In the genomic region with DNA sequence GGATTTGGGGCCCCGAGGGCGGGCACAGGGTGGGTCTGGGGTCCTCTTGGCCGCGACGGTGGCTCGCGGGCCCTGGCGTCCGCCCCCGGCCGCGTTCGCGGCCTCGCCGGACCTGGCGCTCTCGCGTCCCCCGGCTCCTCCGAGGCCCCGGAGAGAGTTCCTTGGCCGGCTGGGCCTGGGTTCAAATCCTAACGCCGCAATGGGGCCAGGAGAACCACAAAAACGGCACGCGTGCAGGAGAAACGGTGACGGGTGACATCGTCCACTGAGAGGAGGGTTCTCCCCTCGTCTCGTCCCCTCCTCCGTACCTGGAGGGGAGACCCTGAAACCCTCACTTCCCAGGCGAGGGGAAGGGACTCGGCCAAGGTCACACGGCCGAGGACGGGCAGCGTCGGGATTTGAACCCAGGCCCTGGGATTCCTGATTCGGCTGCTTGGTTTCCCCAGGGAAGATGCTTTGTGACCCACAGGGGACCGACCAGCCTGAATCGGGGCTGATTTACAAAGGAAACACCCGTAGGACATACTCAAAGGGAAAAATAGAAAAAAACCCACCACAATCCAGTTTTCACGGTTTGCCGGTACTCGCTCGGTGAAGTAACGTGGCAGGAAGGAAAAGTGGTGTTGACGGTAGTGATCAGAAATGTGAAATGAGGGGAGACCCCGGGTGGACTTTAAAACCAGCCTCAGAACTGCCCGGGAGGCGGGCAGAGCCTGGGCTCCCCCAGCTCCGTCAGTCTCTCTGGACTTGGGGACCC, we compare ENCODE assay signal across 6 cellular contexts. TPM values are rescaled to one million over a fixed set of nuclear protein-coding genes. Genes with fewer than 3 reads are reported as not detected.
DNase-seq lines count a peak whose midpoint lies in the region; ATAC-seq and TF ChIP-seq lines count a peak whose summit lies in the region.

No MANE protein-coding gene starts in this region.

- H4K20me1 ChIP-seq in BLaER1 = peaks cover 91% of the 10 kb centered on the region

- peaks cover 5% of the 10 kb centered on the region for H3K36me3 Mint-ChIP-seq in IgD-negative memory B cell

- peak overlapping the region; percentile 98 to 100 (median 100) for H3K4me3 Mint-ChIP-seq in IgD-negative memory B cell

- H3K9me3 Mint-ChIP-seq in IgD-negative memory B cell = no peaks in the 10 kb centered on the region

- no peak overlapping the region for H2BK12ac ChIP-seq in neuronal stem cell (ENCODE audit: low read length)

- peak overlapping the region; percentile 58 for H3K4ac ChIP-seq in neuronal stem cell (ENCODE audit: low read length)

- H3K4me3 ChIP-seq in BLaER1 = peak overlapping the region; percentile 95
- H3K4me3 ChIP-seq in cardiac fibroblast (replicated peaks in 1 of 2; ENCODE audit: low read depth in 2 of 2, low read length in 2 of 2) = peak overlapping the region; percentile 99 to 100
- peak overlapping the region; percentile 96 to 99 for H3K4me3 ChIP-seq in neuronal stem cell (ENCODE audit: low read length in 2 of 2)

- no peak overlapping the region for H2BK120ac ChIP-seq in neuronal stem cell (ENCODE audit: low read depth, low read length)

- DNase-seq in cardiac fibroblast (ENCODE audit: low read depth in 2 of 2) (no peak), neuronal stem cell (ENCODE audit: low spot score) (no peak), SKM-1 treated with dmso at 0.1 percent for 144 hours (lab: John Stamatoyannopoulos, UW; ENCODE audit: unreplicated experiment) (no peak)

- ATAC-seq in HG02759 (IDR thresholded peaks at IDR 0.05; ENCODE audit: unreplicated experiment) = no peak

- peak overlapping the region; percentile 42 for H2BK5ac ChIP-seq in neuronal stem cell (ENCODE audit: low read length)

- H3K27ac Mint-ChIP-seq in IgD-negative memory B cell = peak overlapping the region; percentile 99 to 100 (median 99)

- H3K36me3 ChIP-seq in BLaER1 = peaks cover 69% of the 10 kb centered on the region
- peaks cover 35 to 71% of the 10 kb centered on the region in 2 donors for H3K36me3 ChIP-seq in neuronal stem cell (replicated peaks in 1 of 2; ENCODE audit: control insufficient read depth in 2 of 2, insufficient read depth in 2 of 2, low read length in 2 of 2)

- H3K27ac ChIP-seq in BLaER1 = peak overlapping the region; percentile 99
- H3K27ac ChIP-seq in neuronal stem cell (replicated peaks; ENCODE audit: low read length) = peak overlapping the region; percentile 90

- H3K14ac ChIP-seq in neuronal stem cell (ENCODE audit: low read length) = peak overlapping the region; percentile 72

- H3K4me1 ChIP-seq in BLaER1 (peaks cover 68% of the 10 kb centered on the region), neuronal stem cell (ENCODE audit: control insufficient read depth in 2 of 2, insufficient read depth in 1 of 2, low read depth in 1 of 2, low read length in 2 of 2) (peaks cover 5 to 26% of the 10 kb centered on the region in 2 donors)

- peak overlapping the region; percentile 99 for H3K9ac ChIP-seq in BLaER1
- H3K9ac ChIP-seq in neuronal stem cell (ENCODE audit: low read depth, low read length, poor library complexity) = peak overlapping the region; percentile 98

- peak overlapping the region; percentile 93 for H2AK5ac ChIP-seq in neuronal stem cell (ENCODE audit: low read depth, low read length)

- H3K79me1 ChIP-seq in neuronal stem cell (ENCODE audit: low read depth, low read length) = peaks cover 9% of the 10 kb centered on the region

- peak overlapping the region; percentile 89 for H3K23ac ChIP-seq in neuronal stem cell (ENCODE audit: low read depth, low read length, poor library complexity)

- peak overlapping the region; percentile 96 for H3K18ac ChIP-seq in neuronal stem cell (ENCODE audit: low read length)

- no peaks in the 10 kb centered on the region for H3K9me3 ChIP-seq in BLaER1
- no peaks in the 10 kb centered on the region for H3K9me3 ChIP-seq in neuronal stem cell (replicated peaks in 1 of 2; ENCODE audit: control insufficient read depth in 2 of 2, insufficient read depth in 1 of 2, low read depth in 1 of 2, low read length in 2 of 2)

- no CpG with 5 or more reads among the region's 55 CpGs for WGBS in neuronal stem cell (ENCODE audit: extremely low coverage in 2 of 2, insufficient read length in 2 of 2, insufficient replicate concordance in 1 of 2), 2 donors

- H3K4me1 Mint-ChIP-seq in IgD-negative memory B cell = peaks cover 47 to 53% (median 52%) of the 10 kb centered on the region in 3 donors

- H2AFZ ChIP-seq in neuronal stem cell (ENCODE audit: low read length) = peak overlapping the region; percentile 89

- H3K4me2 ChIP-seq in BLaER1 = peak overlapping the region; percentile 97
- peak overlapping the region; percentile 75 for H3K4me2 ChIP-seq in neuronal stem cell (ENCODE audit: insufficient read depth, low read length, poor library complexity, severe bottlenecking)

- no peak overlapping the region for H4K91ac ChIP-seq in neuronal stem cell (ENCODE audit: low read depth, low read length, poor library complexity)

- H3K27me3 ChIP-seq in BLaER1 = no peaks in the 10 kb centered on the region
- H3K27me3 ChIP-seq in neuronal stem cell (ENCODE audit: control insufficient read depth in 3 of 3, insufficient read depth in 3 of 3, low read depth in 1 of 3, low read length in 3 of 3) = no peaks in the 10 kb centered on the region

- no peak overlapping the region for H4K8ac ChIP-seq in neuronal stem cell (ENCODE audit: low read depth, low read length)

- TF ChIP-seq CTCF in cardiac fibroblast (IDR thresholded peaks at IDR 0.05; ENCODE audit: low read depth, low read length) = no peak

- H2BK15ac ChIP-seq in neuronal stem cell (ENCODE audit: low read length) = peak overlapping the region; percentile 40

- no peaks in the 10 kb centered on the region for H3K27me3 Mint-ChIP-seq in IgD-negative memory B cell

RNA-seq across cellular contexts. Expression of gene SAFB, which starts 0.7 kb away (rescaled TPM):
- polyA plus RNA-seq in IgD-negative memory B cell = 110 TPM
- 64.3 TPM for polyA plus RNA-seq in neuronal stem cell (2013, experiment 1 of 2)
- polyA plus RNA-seq in neuronal stem cell (2013, experiment 2 of 2) = 62.1 TPM

RNA-seq across cellular contexts. Expression of gene SAFB2, which starts 1.0 kb away (rescaled TPM):
- polyA plus RNA-seq in IgD-negative memory B cell = 70.8 TPM
- polyA plus RNA-seq in neuronal stem cell (2013, experiment 1 of 2) = 32.8 TPM
- 33.4 TPM for polyA plus RNA-seq in neuronal stem cell (2013, experiment 2 of 2)

RNA-seq across cellular contexts. Expression of gene TINCR, which starts 55.8 kb away (rescaled TPM):
- not detected for polyA plus RNA-seq in IgD-negative memory B cell
- polyA plus RNA-seq in neuronal stem cell (2013, experiment 1 of 2) = 7.6 TPM
- 8.0 TPM for polyA plus RNA-seq in neuronal stem cell (2013, experiment 2 of 2)

RNA-seq across cellular contexts. Expression of gene MICOS13, which starts 56.7 kb away (rescaled TPM):
- 107 TPM for polyA plus RNA-seq in IgD-negative memory B cell
- polyA plus RNA-seq in neuronal stem cell (2013, experiment 1 of 2) = 15.2 TPM
- polyA plus RNA-seq in neuronal stem cell (2013, experiment 2 of 2) = 18.0 TPM

RNA-seq across cellular contexts. Expression of gene HSD11B1L, which starts 57.3 kb away (rescaled TPM):
- polyA plus RNA-seq in IgD-negative memory B cell = 2.1 TPM
- polyA plus RNA-seq in neuronal stem cell (2013, experiment 1 of 2) = 35.3 TPM
- polyA plus RNA-seq in neuronal stem cell (2013, experiment 2 of 2) = 35.0 TPM
